24 cellular contexts compared by ENCODE assay signal in the genomic region with DNA sequence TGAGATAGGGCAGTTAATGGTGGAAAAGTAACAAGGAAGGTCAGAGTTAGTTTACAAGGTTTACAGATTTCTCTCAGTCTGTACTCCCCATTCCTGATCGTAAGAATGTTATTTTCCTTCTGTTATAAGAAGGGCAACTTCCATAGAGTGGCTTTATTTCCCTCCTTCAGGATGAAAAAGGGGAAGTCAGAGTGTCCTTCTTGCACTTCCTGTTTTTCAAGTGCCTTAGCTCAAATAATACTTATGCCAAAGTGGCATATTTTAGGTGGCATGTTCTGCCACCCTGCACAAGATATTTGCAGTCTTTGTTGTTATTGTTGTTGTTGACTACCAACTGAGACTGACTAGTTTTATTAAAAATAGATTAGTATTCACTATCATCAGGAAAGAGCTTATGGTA.
"Had no signal": no experiment of that assay in that cellular context is flagged by ENCODE, and none has a peak within 500 bp of the region (broad histone marks: within the 10 kb centered on the region; RNA-seq: fewer than 3 reads in every experiment).

No MANE protein-coding gene starts in this region.

- FAIRE-seq: endothelial cell of umbilical vein, keratinocyte had no signal

- H3K27me3 ChIP-seq: esophagus squamous epithelium, hepatocyte, neutrophil, sigmoid colon, upper lobe of right lung had no signal

- H3K4me1 Mint-ChIP-seq: activated CD4-positive, alpha-beta T cell treated with anti-CD3 and anti-CD28 coated beads, Interleukin-2, amount 10 ng/mL, durations not matched to agents 7 days and 5 days; activated naive CD8-positive, alpha-beta T cell treated with anti-CD3 and anti-CD28 coated beads for 36 hours; brain; central memory CD8-positive, alpha-beta T cell; natural killer cell had no signal

- H3K9me3 Mint-ChIP-seq: central memory CD8-positive, alpha-beta T cell had no signal

- H3K27ac ChIP-seq: esophagus squamous epithelium, hepatocyte, neutrophil, parathyroid adenoma, sigmoid colon, thoracic aorta, upper lobe of right lung had no signal

- H3K36me3 ChIP-seq: esophagus squamous epithelium, neutrophil, sigmoid colon, thoracic aorta, upper lobe of right lung had no signal

- H3K4me1 ChIP-seq: esophagus squamous epithelium, parathyroid adenoma, sigmoid colon, upper lobe of right lung had no signal

- H3K79me2 ChIP-seq: hepatocyte, parathyroid adenoma had no signal

- H2AFZ ChIP-seq: hepatocyte, parathyroid adenoma had no signal

- H3K4me3 Mint-ChIP-seq: activated B cell treated with CpG ODN at 0.5 μM for 24 hours; activated CD4-positive, alpha-beta T cell treated with anti-CD3 and anti-CD28 coated beads, Interleukin-2, amount 10 ng/mL, durations not matched to agents 7 days and 5 days; activated naive CD8-positive, alpha-beta T cell treated with anti-CD3 and anti-CD28 coated beads for 36 hours; brain; central memory CD8-positive, alpha-beta T cell; natural killer cell had no signal

- H3K27ac Mint-ChIP-seq: activated B cell treated with CpG ODN at 0.5 μM for 24 hours; activated CD4-positive, alpha-beta T cell treated with anti-CD3 and anti-CD28 coated beads, Interleukin-2, amount 10 ng/mL, durations not matched to agents 7 days and 5 days; activated naive CD8-positive, alpha-beta T cell treated with anti-CD3 and anti-CD28 coated beads for 36 hours; brain; natural killer cell had no signal

- H3K36me3 Mint-ChIP-seq: activated naive CD8-positive, alpha-beta T cell treated with anti-CD3 and anti-CD28 coated beads for 36 hours; brain; natural killer cell had no signal

- ATAC-seq: left lobe of liver, natural killer cell, upper lobe of right lung had no signal

- H3K4me2 ChIP-seq: hepatocyte had no signal

- H3K27me3 Mint-ChIP-seq: activated B cell treated with CpG ODN at 0.5 μM for 24 hours; activated CD4-positive, alpha-beta T cell treated with anti-CD3 and anti-CD28 coated beads, Interleukin-2, amount 10 ng/mL, durations not matched to agents 7 days and 5 days; activated naive CD8-positive, alpha-beta T cell treated with anti-CD3 and anti-CD28 coated beads for 36 hours; central memory CD8-positive, alpha-beta T cell had no signal

- DNase-seq: activated B cell treated with CpG ODN at 0.5 μM for 24 hours; activated CD4-positive, alpha-beta T cell treated with anti-CD3 and anti-CD28 coated beads, Interleukin-2, amount 10 ng/mL, durations not matched to agents 7 days and 5 days; activated CD8-positive, alpha-beta memory T cell treated with anti-CD3 and anti-CD28 coated beads for 24 hours; activated gamma-delta T cell treated with Interleukin-2 at 50 U/mL for 16 hours; activated naive CD8-positive, alpha-beta T cell treated with anti-CD3 and anti-CD28 coated beads for 36 hours; cortex of kidney; effector CD4-positive, alpha-beta T cell; esophagus squamous epithelium; mesendoderm; natural killer cell; sigmoid colon; stimulated activated CD4-positive, alpha-beta T cell treated with anti-CD3 and anti-CD28 coated beads, Interleukin-12 subunit alpha, Interleukin-12 subunit beta, amount 100 ng/mL, for 4 hours; stimulated activated CD4-positive, alpha-beta T cell treated with anti-CD3 and anti-CD28 coated beads, Interleukin-2, amount 100 ng/mL, for 24 hours; T1000; upper lobe of right lung had no signal

- H3K9me3 ChIP-seq: neutrophil, sigmoid colon, thoracic aorta, upper lobe of right lung had no signal

- H3K4me3 ChIP-seq: esophagus squamous epithelium, hepatocyte, sigmoid colon, thoracic aorta, upper lobe of right lung had no signal

- H3K9ac ChIP-seq: parathyroid adenoma had no signal
